1 cellular context compared by ENCODE assay signal in genomic region chr20:1150218-1150617, GRCh38.
TF ChIP-seq lines count a peak whose summit lies in the region.

No MANE protein-coding gene starts in this region.

TF ChIP-seq in HepG2, 621 proteins besides CTCF, POLR2A, EP300 and RAD21 (continues in another document):
- TF ChIP-seq PAWR (CRISPR knock-in tag; IDR thresholded peaks at IDR 0.05; ENCODE audit: borderline replicate concordance) (no peak), MAFK (conservative IDR thresholded peaks at IDR 0.05 in 1 of 2, IDR thresholded peaks at IDR 0.05 in 1 of 2; ENCODE audit: low read length in 2 of 2) (peak; percentile 98 to 99), SALL1 (CRISPR knock-in tag; IDR thresholded peaks at IDR 0.05) (no peak), ZNF253 (CRISPR knock-in tag; IDR thresholded peaks at IDR 0.05; ENCODE audit: borderline replicate concordance) (no peak), CREB1 (IDR thresholded peaks at IDR 0.05) (peak; percentile 35; the same call in 1 of the 2 replicates), CREB1 (CRISPR knock-in tag; IDR thresholded peaks at IDR 0.05) (no peak), ZNF776 (CRISPR knock-in tag; IDR thresholded peaks at IDR 0.05) (no peak), ZKSCAN1 (IDR thresholded peaks at IDR 0.05; ENCODE audit: low read length) (peak; percentile 51; the same call in 1 of the 2 replicates), HNF4A (CRISPR knock-in tag; IDR thresholded peaks at IDR 0.05) (peak; percentile 39; the same call in 1 of the 2 replicates), SP140L (CRISPR knock-in tag; IDR thresholded peaks at IDR 0.05; ENCODE audit: borderline replicate concordance) (no peak), ZBTB43 (CRISPR knock-in tag; conservative IDR thresholded peaks at IDR 0.05) (peak; percentile 97), ZNF670 (CRISPR knock-in tag; IDR thresholded peaks at IDR 0.05; ENCODE audit: borderline replicate concordance) (no peak), HIC2 (CRISPR knock-in tag; IDR thresholded peaks at IDR 0.05; ENCODE audit: low read depth) (no peak), ZNF75D (CRISPR knock-in tag; IDR thresholded peaks at IDR 0.05; ENCODE audit: borderline replicate concordance) (no peak), ZNF441 (CRISPR knock-in tag; IDR thresholded peaks at IDR 0.05; ENCODE audit: borderline replicate concordance) (no peak), FOXO1 (CRISPR knock-in tag; IDR thresholded peaks at IDR 0.05) (0 out of 2 replicates have a peak, but pooled peaks have one; percentile 28), FOXA3 (CRISPR knock-in tag; IDR thresholded peaks at IDR 0.05) (peak; percentile 84), FOSL2 (CRISPR knock-in tag; IDR thresholded peaks at IDR 0.05) (peak; percentile 88), BRF2 (CRISPR knock-in tag; IDR thresholded peaks at IDR 0.05) (no peak), PREB (CRISPR knock-in tag; IDR thresholded peaks at IDR 0.05) (no peak), ZNF292 (CRISPR knock-in tag; IDR thresholded peaks at IDR 0.05; ENCODE audit: borderline replicate concordance, low read depth) (no peak), ZNF557 (CRISPR knock-in tag; IDR thresholded peaks at IDR 0.05) (no peak), TBL1XR1 (IDR thresholded peaks at IDR 0.05; ENCODE audit: borderline replicate concordance, low read length, partially characterized antibody) (no peak), MTF1 (CRISPR knock-in tag; IDR thresholded peaks at IDR 0.05) (no peak), RARA (CRISPR knock-in tag; IDR thresholded peaks at IDR 0.05) (0 out of 2 replicates have a peak, but pooled peaks have one; percentile 25), RFXANK (CRISPR knock-in tag; IDR thresholded peaks at IDR 0.05) (no peak), ZNF230 (CRISPR knock-in tag; IDR thresholded peaks at IDR 0.05) (no peak), ZBTB25 (CRISPR knock-in tag; IDR thresholded peaks at IDR 0.05) (no peak), CBFB (CRISPR knock-in tag; IDR thresholded peaks at IDR 0.05) (no peak), GATAD2A (CRISPR knock-in tag; IDR thresholded peaks at IDR 0.05) (peak; percentile 50), ZNF180 (CRISPR knock-in tag; IDR thresholded peaks at IDR 0.05; ENCODE audit: borderline replicate concordance, low read depth) (no peak), ZNF225 (CRISPR knock-in tag; IDR thresholded peaks at IDR 0.05) (no peak), ZNF839 (CRISPR knock-in tag; IDR thresholded peaks at IDR 0.05; ENCODE audit: borderline replicate concordance) (no peak), ETS1 (CRISPR knock-in tag; IDR thresholded peaks at IDR 0.05) (no peak), FOXA1 (IDR thresholded peaks at IDR 0.05) (no peak), FOXA1 (CRISPR knock-in tag; IDR thresholded peaks at IDR 0.05) (peak; percentile 81), RBAK (CRISPR knock-in tag; IDR thresholded peaks at IDR 0.05) (no peak), CBX2 (IDR thresholded peaks at IDR 0.05; ENCODE audit: low read depth, low read length) (no peak), CBX2 (CRISPR knock-in tag; IDR thresholded peaks at IDR 0.05; ENCODE audit: low read depth) (no peak), EEA1 (CRISPR knock-in tag; IDR thresholded peaks at IDR 0.05; ENCODE audit: borderline replicate concordance) (no peak), TARDBP (CRISPR knock-in tag; IDR thresholded peaks at IDR 0.05) (no peak), ERF (CRISPR knock-in tag; IDR thresholded peaks at IDR 0.05) (0 out of 2 replicates have a peak, but pooled peaks have one; percentile 52), UBTF (CRISPR knock-in tag; IDR thresholded peaks at IDR 0.05) (no peak), ZNF362 (CRISPR knock-in tag; IDR thresholded peaks at IDR 0.05; ENCODE audit: borderline replicate concordance) (peak; percentile 86), ELF1 (CRISPR knock-in tag; IDR thresholded peaks at IDR 0.05) (no peak), SOX6 (IDR thresholded peaks at IDR 0.05) (no peak), SOX6 (CRISPR knock-in tag; IDR thresholded peaks at IDR 0.05) (no peak), HOXA7 (CRISPR knock-in tag; IDR thresholded peaks at IDR 0.05) (no peak), ZMYM4 (CRISPR knock-in tag; IDR thresholded peaks at IDR 0.05) (peak; percentile 41; the same call in 1 of the 2 replicates), ZNF503 (CRISPR knock-in tag; IDR thresholded peaks at IDR 0.05) (no peak), KLF6 (CRISPR knock-in tag; IDR thresholded peaks at IDR 0.05) (no peak), GLMP (CRISPR knock-in tag; IDR thresholded peaks at IDR 0.05; ENCODE audit: borderline replicate concordance) (no peak), SKI (IDR thresholded peaks at IDR 0.05; ENCODE audit: partially characterized antibody) (no peak), ZNF768 (CRISPR knock-in tag; IDR thresholded peaks at IDR 0.05) (no peak), FOXK1 (CRISPR knock-in tag; IDR thresholded peaks at IDR 0.05; ENCODE audit: borderline replicate concordance, low read depth) (0 out of 2 replicates have a peak, but pooled peaks have one; percentile 37), YY1 (IDR thresholded peaks at IDR 0.05; ENCODE audit: insufficient read depth, insufficient replicate concordance, low read depth, low read length) (no peak), MNT (IDR thresholded peaks at IDR 0.05) (no peak)
